35 cellular contexts compared by ENCODE assay signal in the genomic region with DNA sequence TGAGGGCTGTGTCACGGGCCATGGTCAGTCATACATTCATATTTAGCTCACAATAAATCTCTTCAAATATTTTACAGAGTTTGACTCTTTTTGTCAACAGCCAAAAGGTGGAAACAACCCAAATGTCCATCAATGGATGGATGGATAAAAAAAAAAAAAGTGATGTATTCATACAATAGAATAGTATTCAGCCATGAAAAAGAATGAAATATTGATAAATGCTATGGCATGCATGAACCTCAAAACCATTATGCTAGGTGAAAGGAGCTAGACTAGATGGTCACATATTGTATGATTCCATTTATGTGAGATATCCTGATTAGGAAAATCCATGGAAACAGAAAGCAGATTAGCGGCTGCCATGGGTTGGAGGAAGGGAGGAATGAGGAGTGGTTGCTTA. TPM values are rescaled to one million over a fixed set of nuclear protein-coding genes. Genes with fewer than 3 reads are reported as not detected.
DNase-seq lines count a peak whose midpoint lies in the region; ATAC-seq, FAIRE-seq and TF ChIP-seq lines count a peak whose summit lies in the region.
"Had no signal": no experiment of that assay in that cellular context is flagged by ENCODE, and none has a peak within 500 bp of the region (broad histone marks: within the 10 kb centered on the region; RNA-seq: fewer than 3 reads in every experiment).

No MANE protein-coding gene starts in this region.

- H3K4me1 ChIP-seq in HEK293 (ENCODE audit: control insufficient read depth, insufficient read depth, low read length) (no peaks in the 10 kb centered on the region), K562 (replicated peaks in 1 of 2; ENCODE audit: control insufficient read depth in 2 of 2, insufficient read depth in 2 of 2, low read length in 2 of 2) (peaks cover 0 to 5% of the 10 kb centered on the region in 2 experiments; a peak in 1 of 5 replicates), sigmoid colon (no peaks in the 10 kb centered on the region), upper lobe of left lung (no peaks in the 10 kb centered on the region)
- H3K4me1 ChIP-seq: A549, BE2C, BLaER1, Caco-2 had no signal

- no peak overlapping the region for H2AFZ ChIP-seq in K562 (ENCODE audit: low read depth, low read length)

- H3K27ac ChIP-seq in HEK293 (ENCODE audit: extremely low read depth, low read depth, low read length) = no peak overlapping the region
- no peak overlapping the region for H3K27ac ChIP-seq in K562 (ENCODE audit: extremely low read depth, low read depth, low read length)
- no peak overlapping the region for H3K27ac ChIP-seq in sigmoid colon
- no peak overlapping the region for H3K27ac ChIP-seq in upper lobe of left lung
- H3K27ac ChIP-seq: 22Rv1; A549; BLaER1; BLaER1 treated with 17β-estradiol and CSF1 and Interleukin-3, amounts not matched to agents 10 nM and 100 nM; C4-2B had no signal

- H3K9ac ChIP-seq in K562 (ENCODE audit: insufficient read depth in 1 of 2, low read depth in 2 of 2, low read length in 2 of 2) = no peak overlapping the region
- H3K9ac ChIP-seq: BLaER1; BLaER1 treated with 17β-estradiol and CSF1 and Interleukin-3, amounts not matched to agents 10 nM and 100 nM had no signal

- no peaks in the 10 kb centered on the region for H3K79me2 ChIP-seq in K562 (ENCODE audit: control insufficient read depth, insufficient read depth, low read length)

- POLR2A ChIA-PET in HEK293 (lab: Yijun Ruan, JAX) = no interaction called here
- POLR2A ChIA-PET in K562 (lab: Yijun Ruan, JAX) = interaction anchor here (1.3 kb wide), 1 partner anchor 14 kb away, joined by 3 read pairs; no protein-coding TSS in a partner anchor

- H3K4me3 ChIP-seq in HEK293 (ENCODE audit: low read depth, low read length) (no peak overlapping the region), K562 (no peak overlapping the region), sigmoid colon (no peak overlapping the region), upper lobe of left lung (no peak overlapping the region)
- H3K4me3 ChIP-seq: A549; BLaER1; BLaER1 treated with 17β-estradiol and CSF1 and Interleukin-3, amounts not matched to agents 10 nM and 100 nM had no signal

- no peak for DNase-seq in K562 (ENCODE audit: extremely low read depth in 1 of 4, low spot score in 3 of 4)
- DNase-seq in posterior vena cava (ENCODE audit: low spot score) = peak; percentile 3
- peak; percentile 8 for DNase-seq in sigmoid colon
- DNase-seq in upper lobe of left lung = no peak
- no peak for DNase-seq in NCI-H187 (lab: John Stamatoyannopoulos, UW)
- no peak for DNase-seq in NCI-H1417 treated with DMSO at 0.1 percent for 48 hours (lab: John Stamatoyannopoulos, UW)
- no peak for DNase-seq in frontal cortex (ENCODE audit: low spot score in 2 of 2)
- DNase-seq: 8988T; ACHN; AML-193; BE2C; C1 segment of cervical spinal cord; Caco-2; Calu3; CD4-positive, alpha-beta memory T cell; CD4-positive, alpha-beta T cell; CD4-positive, CD25-positive, alpha-beta regulatory T cell; CD8-positive, alpha-beta memory T cell; CD8-positive, alpha-beta T cell; COR-L47; DMS 273 treated with DMSO at 0.1 percent for 48 hours; DMS153; DMS53; DMS79; DMS79 treated with DMSO at 0.1 percent for 48 hours; DND-41; EL had no signal

- TF ChIP-seq RAD21 in K562 (CRISPR knock-in tag; conservative IDR thresholded peaks at IDR 0.05 in 1 of 2, IDR thresholded peaks at IDR 0.05 in 1 of 2) = no peak

- no peak overlapping the region for H3K4me2 ChIP-seq in K562 (ENCODE audit: insufficient read depth, low read length)
- H3K4me2 ChIP-seq: A549, BLaER1 had no signal

- intact Hi-C loops in K562 (cut with micrococcal nuclease) (no loop called here), posterior vena cava (cut with DNase I) (no loop called here), sigmoid colon (cut with DNase I) (no loop called here)

- H3K27me3 ChIP-seq in K562 (ENCODE audit: control insufficient read depth in 2 of 2, insufficient read depth in 2 of 2, low read length in 2 of 2) (no peaks in the 10 kb centered on the region), sigmoid colon (peaks cover 0 to 9% (median 0%) of the 10 kb centered on the region in 3 donors), upper lobe of left lung (no peaks in the 10 kb centered on the region)

- no peak for ATAC-seq in K562
- ATAC-seq in upper lobe of left lung (ENCODE audit: low FRiP score in 2 of 2) = no peak
- ATAC-seq: A549; CD8-positive, alpha-beta T cell had no signal

- TF ChIP-seq POLR2A in K562 (conservative IDR thresholded peaks at IDR 0.05) (no peak), sigmoid colon (IDR thresholded peaks at IDR 0.05) (no peak), upper lobe of left lung (IDR thresholded peaks at IDR 0.05) (no peak)

- in situ Hi-C loops in K562 (cut with MboI) = no loop called here

- no peaks in the 10 kb centered on the region for H4K20me1 ChIP-seq in K562 (replicated peaks; ENCODE audit: control insufficient read depth, insufficient read depth, low read length)
- H4K20me1 ChIP-seq: BLaER1 had no signal

- H3K9me3 ChIP-seq in HEK293 (ENCODE audit: control insufficient read depth, insufficient read depth, low read depth, low read length) = no peaks in the 10 kb centered on the region
- no peaks in the 10 kb centered on the region for H3K9me3 ChIP-seq in K562 (replicated peaks; ENCODE audit: control insufficient read depth, insufficient read depth, low read depth, low read length)
- no peaks in the 10 kb centered on the region for H3K9me3 ChIP-seq in sigmoid colon
- H3K9me3 ChIP-seq in upper lobe of left lung = no peaks in the 10 kb centered on the region
- H3K9me3 ChIP-seq: A549, BE2C, BLaER1, Caco-2 had no signal

- 95% methylated on average over 2 of the region's 2 CpGs for WGBS in K562 (ENCODE audit: insufficient coverage, low coverage, missing lambda C conversion rate)
- WGBS in sigmoid colon, 2 donors = 81 to 86% methylated on average over 2 of the region's 2 CpGs
- WGBS in upper lobe of left lung, 2 donors = 85 to 92% methylated on average over 2 of the region's 2 CpGs

- TF ChIP-seq EP300 in K562 (IDR thresholded peaks at IDR 0.05; ENCODE audit: low read length) = no peak
- TF ChIP-seq EP300 in sigmoid colon (IDR thresholded peaks at IDR 0.05) = no peak
- TF ChIP-seq EP300 in upper lobe of left lung (IDR thresholded peaks at IDR 0.05) = no peak

- CTCF ChIA-PET in HEK293 (lab: Yijun Ruan, JAX) (interaction anchor here (0.7 kb wide), 2 partner anchors 9 to 830 kb away, joined by 3 to 4 read pairs; no protein-coding TSS in a partner anchor), K562 (lab: Yijun Ruan, JAX; ENCODE audit: low intra/inter-chr PET ratio) (no interaction called here)

- FAIRE-seq in K562 (lab: Jason Lieb, UNC) (no peak), frontal cortex (lab: Jason Lieb, UNC) (no peak)
- FAIRE-seq: A204.1, A549, D721Med had no signal

- BruUV-seq in K562 (replicated peaks; lab: Mats Ljungman, UMichigan) = no TSS peak

- H3K9me1 ChIP-seq in K562 (ENCODE audit: control insufficient read depth, insufficient read depth, low read length) = no peaks in the 10 kb centered on the region

- no peak for TF ChIP-seq CTCF in HEK293 (tag by site-specific recombination; IDR thresholded peaks at IDR 0.05)
- no peak for TF ChIP-seq CTCF in K562 (IDR thresholded peaks at IDR 0.05 in 2 of 3, conservative IDR thresholded peaks at IDR 0.05 in 1 of 3; ENCODE audit: insufficient read depth in 2 of 3, low read depth in 1 of 3, low read length in 3 of 3)
- no peak for TF ChIP-seq CTCF in sigmoid colon (IDR thresholded peaks at IDR 0.05)
- TF ChIP-seq CTCF in upper lobe of left lung (IDR thresholded peaks at IDR 0.05) = no peak

- H3K36me3 ChIP-seq in HEK293 (ENCODE audit: control insufficient read depth in 2 of 2, insufficient read depth in 1 of 2, low read length in 2 of 2) = no peaks in the 10 kb centered on the region
- H3K36me3 ChIP-seq in K562 (ENCODE audit: control insufficient read depth, insufficient read depth, low read length) = peaks cover 51% of the 10 kb centered on the region; the same call in 2 of the 3 replicates
- H3K36me3 ChIP-seq in sigmoid colon = no peaks in the 10 kb centered on the region
- H3K36me3 ChIP-seq in upper lobe of left lung = no peaks in the 10 kb centered on the region
- H3K36me3 ChIP-seq: BE2C, BLaER1 had no signal

TF ChIP-seq in HEK293, 187 proteins besides CTCF, POLR2A, EP300 and RAD21 (continues in another document):
- TF ChIP-seq ZNF146 (tag by site-specific recombination; IDR thresholded peaks at IDR 0.05) = peak; percentile 92

TF ChIP-seq in K562, 482 proteins besides CTCF, POLR2A, EP300 and RAD21 (continues in another document):
- peak; percentile 62 for TF ChIP-seq RBM25 (IDR thresholded peaks at IDR 0.05; ENCODE audit: low read depth, low read length, severe bottlenecking)
- TF ChIP-seq, protein P1, sequence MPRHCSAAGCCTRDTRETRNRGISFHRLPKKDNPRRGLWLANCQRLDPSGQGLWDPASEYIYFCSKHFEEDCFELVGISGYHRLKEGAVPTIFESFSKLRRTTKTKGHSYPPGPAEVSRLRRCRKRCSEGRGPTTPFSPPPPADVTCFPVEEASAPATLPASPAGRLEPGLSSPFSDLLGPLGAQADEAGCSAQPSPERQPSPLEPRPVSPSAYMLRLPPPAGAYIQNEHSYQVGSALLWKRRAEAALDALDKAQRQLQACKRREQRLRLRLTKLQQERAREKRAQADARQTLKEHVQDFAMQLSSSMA (CRISPR knock-in tag; IDR thresholded peaks at IDR 0.05) = no peak

RNA-seq across cellular contexts. Expression of a gene that starts 16.2 kb away (rescaled TPM):
- total RNA-seq in K562 (2011; cell fraction: chromatin; rRNA removed; ENCODE audit: low replicate concordance) = 47.3 and 143 TPM in 2 replicates
- 41.1 and 66.9 TPM in 2 replicates for total RNA-seq in K562 (2011; cell fraction: nucleolus; rRNA removed)
- 46.1 and 57.8 TPM in 2 replicates for total RNA-seq in K562 (2011; cell fraction: nucleoplasm; rRNA removed)
- total RNA-seq in K562 (2014; rRNA removed) = 8.2 and 15.2 TPM in 2 replicates
- total RNA-seq in K562 (2014; rRNA removed; fragmentation: Illumina TruSeq; extraction: Trizol) = 4.3 and 5.6 TPM in 2 replicates
- total RNA-seq in K562 (2015; rRNA removed; fragmentation: Illumina TruSeq; extraction: Trizol) = 4.4 and 4.7 TPM in 2 replicates
- 15.6 and 17.3 TPM in 2 replicates for total RNA-seq in K562 (2021)
- polyA plus RNA-seq in K562 (2011; rRNA removed) = 9.8 and 13.6 TPM in 2 replicates
- polyA plus RNA-seq in K562 (2011; cell fraction: cytosol; rRNA removed) = 9.0 and 9.5 TPM in 2 replicates
- polyA plus RNA-seq in K562 (2011; cell fraction: nucleus; rRNA removed) = 38.9 and 80.5 TPM in 2 replicates
- 7.8 and 9.1 TPM in 2 replicates for polyA plus RNA-seq in K562 (2012)
- 12.3 and 13.9 TPM in 2 replicates for polyA plus RNA-seq in K562 (2014; fragmentation: Illumina TruSeq; extraction: Trizol)
- polyA plus RNA-seq in K562 (2014; fragmentation: Nextera tagmentation; extraction: Ambion mirVana) = 1 to 10 TPM; 4.4 to 6.4 TPM
- 14.9 and 19.2 TPM in 2 replicates for polyA plus RNA-seq in K562 (2014; rRNA removed)
- 23.0 and 24.7 TPM in 2 replicates for polyA minus RNA-seq in K562 (2011; rRNA and poly(A)+ RNA removed)
- 9.8 and 11.3 TPM in 2 replicates for polyA minus RNA-seq in K562 (2011; cell fraction: cytosol; rRNA and poly(A)+ RNA removed)
- 27.9 and 28.3 TPM in 2 replicates for polyA minus RNA-seq in K562 (2011; cell fraction: nucleus; rRNA and poly(A)+ RNA removed)
- 1 to 10 TPM; 4.0 to 4.3 TPM for total RNA-seq in posterior vena cava
- total RNA-seq in sigmoid colon = 1 to 10 TPM in 2 of 4 donors, under 1 TPM in 2; 0.49 to 2.0 (median 1.2) TPM
- 1 to 10 TPM; 1.8 to 3.6 (median 2.8) TPM for polyA plus RNA-seq in sigmoid colon
- total RNA-seq in upper lobe of left lung = 10 to 100 TPM; 12.3 to 24.1 (median 18.1) TPM
- under 0.01 TPM for total RNA-seq in frontal cortex
- total RNA-seq: Calu3 had no signal

Comparison
In these comparisons a context has a peak if more than half of its experiments do, and no peak if none do; other contexts are left out.
1. DNase-seq: peak in posterior vena cava (single experiment) and sigmoid colon (single experiment); none in K562 (0 of 4), upper lobe of left lung (0 of 2), NCI-H187 (0 of 2), NCI-H1417 treated with DMSO at 0.1 percent for 48 hours (single experiment) and frontal cortex (0 of 2).